ENCODE assay signal across 6 cellular contexts in genomic region chr19:52799950-52800640, GRCh38. TPM values are rescaled to one million over a fixed set of nuclear protein-coding genes. Genes with fewer than 3 reads are reported as not detected.
A peak's percentile ranks its signal among the peaks of the same experiment; 100 is the strongest.
DNase-seq lines count a peak whose midpoint lies in the region; ATAC-seq, FAIRE-seq and TF ChIP-seq lines count a peak whose summit lies in the region.
"Not testable (repeated sequence)": the region's sequence is repeated elsewhere in the genome, so short reads cannot be mapped to it uniquely, and the experiment has no call there.
"Had no signal": no experiment of that assay in that cellular context is flagged by ENCODE, and none has a peak within 500 bp of the region (broad histone marks: within the 10 kb centered on the region; RNA-seq: fewer than 3 reads in every experiment).

No MANE protein-coding gene starts in this region.

- not testable (repeated sequence) for TF ChIP-seq CTCF in PC-3 (conservative IDR thresholded peaks at IDR 0.05; ENCODE audit: low read depth, low read length); HepG2 (CRISPR knock-in tag; IDR thresholded peaks at IDR 0.05)

- BruUV-seq in PC-3 (replicated peaks; lab: Mats Ljungman, UMichigan) (TSS peak; percentile 23), HepG2 (replicated peaks; lab: Mats Ljungman, UMichigan) (TSS peak; percentile 39)

- not testable (repeated sequence) for TF ChIP-seq POLR2A in HepG2 (IDR thresholded peaks at IDR 0.05; ENCODE audit: insufficient read depth in 1 of 2, low read depth in 2 of 2, low read length in 2 of 2)

- H3K4me3 ChIP-seq in PC-3 (ENCODE audit: low read length); HepG2 (replicated peaks in 1 of 3; ENCODE audit: insufficient read depth in 1 of 3, low read depth in 2 of 3, low read length in 3 of 3): not testable (repeated sequence)
- H3K4me3 ChIP-seq in duodenal mucosa (ENCODE audit: low read depth in 1 of 2, low read length in 2 of 2) (peak overlapping the region; percentile 6 to 14), subcutaneous abdominal adipose tissue (ENCODE audit: low read depth in 1 of 5, low read length in 5 of 5) (peak overlapping the region in 4 of 5 donors; percentile 23 to 53 (median 43))

- H3K9ac ChIP-seq in PC-3 (ENCODE audit: low read length); duodenal mucosa (ENCODE audit: low read depth in 1 of 2, low read length in 2 of 2); HepG2 (ENCODE audit: insufficient read depth, low read depth, low read length); subcutaneous abdominal adipose tissue (ENCODE audit: low read length in 5 of 5): not testable (repeated sequence)

- not testable (repeated sequence) for H2AFZ ChIP-seq in PC-3 (ENCODE audit: low read length); HepG2 (ENCODE audit: low read length)

- TF ChIP-seq EP300 in HepG2 (IDR thresholded peaks at IDR 0.05; ENCODE audit: low read depth in 2 of 2, low read length in 2 of 2); HepG2 (CRISPR knock-in tag; IDR thresholded peaks at IDR 0.05; ENCODE audit: borderline replicate concordance): not testable (repeated sequence)

- not testable (repeated sequence) for H3K27me3 ChIP-seq in PC-3 (ENCODE audit: low read length); duodenal mucosa (ENCODE audit: control insufficient read depth in 1 of 2, insufficient read depth in 2 of 2, low read length in 2 of 2); HepG2 (ENCODE audit: control insufficient read depth in 1 of 2, insufficient read depth in 2 of 2, low read length in 2 of 2); subcutaneous abdominal adipose tissue (ENCODE audit: control insufficient read depth in 5 of 5, insufficient read depth in 4 of 5, low read length in 5 of 5)

- not testable (repeated sequence) for FAIRE-seq in HepG2 (lab: Jason Lieb, UNC)

- intact Hi-C loops in PC-3 (cut with micrococcal nuclease); HepG2 (cut with micrococcal nuclease; ENCODE audit: unreplicated experiment): not testable (repeated sequence)

- not testable (repeated sequence) for TF ChIP-seq RAD21 in HepG2 (CRISPR knock-in tag; IDR thresholded peaks at IDR 0.05)

- not testable (repeated sequence) for H3K4me1 ChIP-seq in PC-3 (ENCODE audit: insufficient read depth, low read length); duodenal mucosa (ENCODE audit: control insufficient read depth in 1 of 2, insufficient read depth in 2 of 2, low read length in 2 of 2); HepG2 (ENCODE audit: insufficient read depth, low read length); subcutaneous abdominal adipose tissue (ENCODE audit: control insufficient read depth in 5 of 5, insufficient read depth in 5 of 5, low read length in 5 of 5)

- ATAC-seq in PC-3, HepG2: not testable (repeated sequence)

- H3K27ac ChIP-seq in PC-3 (ENCODE audit: low read length); duodenal mucosa (ENCODE audit: low read depth, low read length); HepG2 (ENCODE audit: extremely low read length, insufficient read depth, low read length); subcutaneous abdominal adipose tissue (ENCODE audit: low read depth, low read length): not testable (repeated sequence)

- DNase-seq in Caki2 (ENCODE audit: low read depth) = peak; percentile 13
- DNase-seq in PC-3; HepG2 (ENCODE audit: low spot score): not testable (repeated sequence)

- H4K20me1 ChIP-seq in PC-3 (ENCODE audit: low read length); HepG2 (ENCODE audit: insufficient read depth, low read length): not testable (repeated sequence)

- H3K36me3 ChIP-seq in PC-3 (ENCODE audit: low read depth, low read length) (peaks cover 82% of the 10 kb centered on the region), duodenal mucosa (ENCODE audit: control insufficient read depth in 1 of 2, insufficient read depth in 2 of 2, low read length in 2 of 2) (peaks cover 28 to 55% of the 10 kb centered on the region in 2 donors), subcutaneous abdominal adipose tissue (ENCODE audit: control insufficient read depth in 5 of 5, insufficient read depth in 5 of 5, low read length in 5 of 5) (peaks cover 34 to 50% (median 45%) of the 10 kb centered on the region in 5 donors)
- not testable (repeated sequence) for H3K36me3 ChIP-seq in HepG2 (replicated peaks in 1 of 2; ENCODE audit: control insufficient read depth in 1 of 2, insufficient read depth in 2 of 2, low read length in 2 of 2)

- POLR2A ChIA-PET in PC-3 (lab: Charles Lee; ENCODE audit: unreplicated experiment); HepG2 (lab: Yijun Ruan, JAX): not testable (repeated sequence)

- H3K9me2 ChIP-seq in PC-3 (replicated peaks; ENCODE audit: low read length) = not testable (repeated sequence)

- not testable (repeated sequence) for H3K79me2 ChIP-seq in PC-3 (ENCODE audit: low read length); HepG2 (ENCODE audit: insufficient read depth, low read length)

- H3K9me3 ChIP-seq in PC-3 (ENCODE audit: low read length) (peaks cover 79% of the 10 kb centered on the region), duodenal mucosa (ENCODE audit: control insufficient read depth in 1 of 2, low read length in 2 of 2) (peaks cover 85 to 91% of the 10 kb centered on the region in 2 donors), HepG2 (ENCODE audit: low read length) (peaks cover 91% of the 10 kb centered on the region), subcutaneous abdominal adipose tissue (ENCODE audit: control insufficient read depth in 5 of 5, low read length in 5 of 5) (peaks cover 44 to 81% (median 68%) of the 10 kb centered on the region in 5 donors)

- in situ Hi-C loops in Caki2 (cut with HindIII; ENCODE audit: low pct_unique_long_range_greater_than_20kb, low sequenced_read_pairs); HepG2 (cut with HindIII; ENCODE audit: extremely low pct_ligation_motif_present, low pct_unique_long_range_greater_than_20kb): not testable (repeated sequence)

- WGBS in HepG2 (ENCODE audit: low lambda C conversion rate) = 77% methylated on average over 9 of the region's 9 CpGs

- H3F3A ChIP-seq in PC-3 (ENCODE audit: low read length, unreplicated experiment) = not testable (repeated sequence)

- CTCF ChIA-PET in PC-3 (lab: Charles Lee); HepG2 (lab: Yijun Ruan, JAX; ENCODE audit: low intra/inter-chr PET ratio, low total read pairs): not testable (repeated sequence)

- H3K4me2 ChIP-seq in PC-3 (ENCODE audit: low read length); HepG2 (ENCODE audit: low read depth, low read length): not testable (repeated sequence)

RNA-seq across cellular contexts. Expression of gene ZNF600, which starts 13.5 kb away (rescaled TPM):
- total RNA-seq in Caki2 (2014; rRNA removed; shearing (Covaris generic); ENCODE audit: low replicate concordance) = 3.3 and 4.5 TPM in 2 replicates
- 5.4 and 8.6 TPM in 2 replicates for total RNA-seq in PC-3 (2014; rRNA removed)
- total RNA-seq in HepG2 (2016; rRNA removed; fragmentation: Illumina TruSeq; extraction: Trizol) = 14.5 and 16.4 TPM in 2 replicates
- 2.6 and 3.6 TPM in 2 replicates for total RNA-seq in HepG2 (2016; cell fraction: cytosol; rRNA removed; fragmentation: Illumina TruSeq; extraction: Trizol; ENCODE audit: low read depth)
- 17.0 and 18.8 TPM in 2 replicates for total RNA-seq in HepG2 (2016; cell fraction: insoluble cytoplasmic fraction; rRNA removed; fragmentation: Illumina TruSeq; extraction: Trizol)
- 5.2 and 6.4 TPM in 2 replicates for total RNA-seq in HepG2 (2016; cell fraction: membrane; rRNA removed; fragmentation: Illumina TruSeq; extraction: Trizol)
- 22.8 and 32.1 TPM in 2 replicates for total RNA-seq in HepG2 (2016; cell fraction: nucleus; rRNA removed; fragmentation: Illumina TruSeq; extraction: Trizol)
- 15.0 and 16.7 TPM in 2 replicates for polyA plus RNA-seq in HepG2 (2011; rRNA removed)
- polyA plus RNA-seq in HepG2 (2011; cell fraction: cytosol; rRNA removed) = 6.2 and 6.7 TPM in 2 replicates
- 56.8 and 62.3 TPM in 2 replicates for polyA plus RNA-seq in HepG2 (2011; cell fraction: nucleus; rRNA removed)
- 8.8 and 8.9 TPM in 2 replicates for polyA plus RNA-seq in HepG2 (2012)
- 1.7 and 2.6 TPM in 2 replicates for polyA plus RNA-seq in HepG2 (2016; cell fraction: cytosol; fragmentation: Illumina TruSeq; extraction: Trizol; ENCODE audit: low read depth)
- polyA plus RNA-seq in HepG2 (2016; cell fraction: insoluble cytoplasmic fraction; fragmentation: Illumina TruSeq; extraction: Trizol; ENCODE audit: low read depth) = 11.3 and 12.7 TPM in 2 replicates
- polyA plus RNA-seq in HepG2 (2016; cell fraction: membrane; fragmentation: Illumina TruSeq; extraction: Trizol; ENCODE audit: low read depth) = 3.1 and 4.1 TPM in 2 replicates
- polyA plus RNA-seq in HepG2 (2016; cell fraction: nucleus; fragmentation: Illumina TruSeq; extraction: Trizol; ENCODE audit: insufficient read depth, low read depth) = 49.1 and 51.2 TPM in 2 replicates
- 9.3 and 12.8 TPM in 2 replicates for polyA minus RNA-seq in HepG2 (2011; rRNA and poly(A)+ RNA removed; ENCODE audit: low replicate concordance)
- polyA minus RNA-seq in HepG2 (2011; cell fraction: cytosol; rRNA and poly(A)+ RNA removed) = 5.8 and 6.9 TPM in 2 replicates
- polyA minus RNA-seq in HepG2 (2011; cell fraction: nucleus; rRNA and poly(A)+ RNA removed) = 29.9 and 56.4 TPM in 2 replicates
- total RNA-seq: A172 had no signal

RNA-seq across cellular contexts. Expression of gene ZNF28, which starts 21.3 kb away (rescaled TPM):
- total RNA-seq in Caki2 (2014; rRNA removed; shearing (Covaris generic); ENCODE audit: low replicate concordance) = 15.8 and 20.7 TPM in 2 replicates
- total RNA-seq in PC-3 (2014; rRNA removed) (12.7 and 29.7 TPM in 2 replicates), HepG2 (2016; rRNA removed; fragmentation: Illumina TruSeq; extraction: Trizol) (16.0 and 20.0 TPM in 2 replicates)
- 2.8 and 6.6 TPM in 2 replicates for total RNA-seq in HepG2 (2016; cell fraction: cytosol; rRNA removed; fragmentation: Illumina TruSeq; extraction: Trizol; ENCODE audit: low read depth)
- 14.5 and 21.3 TPM in 2 replicates for total RNA-seq in HepG2 (2016; cell fraction: insoluble cytoplasmic fraction; rRNA removed; fragmentation: Illumina TruSeq; extraction: Trizol)
- 4.3 and 6.9 TPM in 2 replicates for total RNA-seq in HepG2 (2016; cell fraction: membrane; rRNA removed; fragmentation: Illumina TruSeq; extraction: Trizol)
- total RNA-seq in HepG2 (2016; cell fraction: nucleus; rRNA removed; fragmentation: Illumina TruSeq; extraction: Trizol) = 5.6 and 7.5 TPM in 2 replicates
- polyA plus RNA-seq in HepG2 (2011; rRNA removed) = 5.0 and 5.9 TPM in 2 replicates
- 2.6 and 4.9 TPM in 2 replicates for polyA plus RNA-seq in HepG2 (2011; cell fraction: cytosol; rRNA removed)
- 1.5 and 2.5 TPM in 2 replicates for polyA plus RNA-seq in HepG2 (2011; cell fraction: nucleus; rRNA removed)
- 4.0 and 5.4 TPM in 2 replicates for polyA plus RNA-seq in HepG2 (2012)
- polyA plus RNA-seq in HepG2 (2016; cell fraction: cytosol; fragmentation: Illumina TruSeq; extraction: Trizol; ENCODE audit: low read depth) = 6.4 and 6.5 TPM in 2 replicates
- polyA plus RNA-seq in HepG2 (2016; cell fraction: insoluble cytoplasmic fraction; fragmentation: Illumina TruSeq; extraction: Trizol; ENCODE audit: low read depth) = 9.5 and 12.4 TPM in 2 replicates
- polyA plus RNA-seq in HepG2 (2016; cell fraction: membrane; fragmentation: Illumina TruSeq; extraction: Trizol; ENCODE audit: low read depth) = 2.9 and 4.3 TPM in 2 replicates
- 4.1 and 6.4 TPM in 2 replicates for polyA plus RNA-seq in HepG2 (2016; cell fraction: nucleus; fragmentation: Illumina TruSeq; extraction: Trizol; ENCODE audit: insufficient read depth, low read depth)
- 3.9 and 9.0 TPM in 2 replicates for polyA minus RNA-seq in HepG2 (2011; rRNA and poly(A)+ RNA removed; ENCODE audit: low replicate concordance)
- 7.0 and 9.2 TPM in 2 replicates for polyA minus RNA-seq in HepG2 (2011; cell fraction: cytosol; rRNA and poly(A)+ RNA removed)
- 3.7 and 9.4 TPM in 2 replicates for polyA minus RNA-seq in HepG2 (2011; cell fraction: nucleus; rRNA and poly(A)+ RNA removed)

RNA-seq across cellular contexts. Expression of gene ZNF468, which starts 57.3 kb away (rescaled TPM):
- total RNA-seq in Caki2 (2014; rRNA removed; shearing (Covaris generic); ENCODE audit: low replicate concordance) = 30.9 and 36.6 TPM in 2 replicates
- 18.7 and 21.5 TPM in 2 replicates for total RNA-seq in PC-3 (2014; rRNA removed)
- 19.7 and 31.0 TPM in 2 replicates for total RNA-seq in HepG2 (2016; rRNA removed; fragmentation: Illumina TruSeq; extraction: Trizol)
- 1.5 and 2.6 TPM in 2 replicates for total RNA-seq in HepG2 (2016; cell fraction: cytosol; rRNA removed; fragmentation: Illumina TruSeq; extraction: Trizol; ENCODE audit: low read depth)
- 20.6 and 28.1 TPM in 2 replicates for total RNA-seq in HepG2 (2016; cell fraction: insoluble cytoplasmic fraction; rRNA removed; fragmentation: Illumina TruSeq; extraction: Trizol)
- 6.6 and 8.6 TPM in 2 replicates for total RNA-seq in HepG2 (2016; cell fraction: membrane; rRNA removed; fragmentation: Illumina TruSeq; extraction: Trizol)
- total RNA-seq in HepG2 (2016; cell fraction: nucleus; rRNA removed; fragmentation: Illumina TruSeq; extraction: Trizol) = 11.5 and 12.6 TPM in 2 replicates
- 8.0 and 9.4 TPM in 2 replicates for polyA plus RNA-seq in HepG2 (2011; rRNA removed)
- 5.2 and 9.3 TPM in 2 replicates for polyA plus RNA-seq in HepG2 (2011; cell fraction: cytosol; rRNA removed)
- 3.8 and 5.4 TPM in 2 replicates for polyA plus RNA-seq in HepG2 (2011; cell fraction: nucleus; rRNA removed)
- polyA plus RNA-seq in HepG2 (2012) = 5.8 and 7.4 TPM in 2 replicates
- 0.75 and 0.91 TPM in 2 replicates for polyA plus RNA-seq in HepG2 (2016; cell fraction: cytosol; fragmentation: Illumina TruSeq; extraction: Trizol; ENCODE audit: low read depth)
- 16.4 and 17.4 TPM in 2 replicates for polyA plus RNA-seq in HepG2 (2016; cell fraction: insoluble cytoplasmic fraction; fragmentation: Illumina TruSeq; extraction: Trizol; ENCODE audit: low read depth)
- polyA plus RNA-seq in HepG2 (2016; cell fraction: membrane; fragmentation: Illumina TruSeq; extraction: Trizol; ENCODE audit: low read depth) = 2.8 and 2.9 TPM in 2 replicates
- polyA plus RNA-seq in HepG2 (2016; cell fraction: nucleus; fragmentation: Illumina TruSeq; extraction: Trizol; ENCODE audit: insufficient read depth, low read depth) = 9.8 and 10.1 TPM in 2 replicates
- 22.2 and 24.2 TPM in 2 replicates for polyA minus RNA-seq in HepG2 (2011; rRNA and poly(A)+ RNA removed; ENCODE audit: low replicate concordance)
- 8.2 and 9.0 TPM in 2 replicates for polyA minus RNA-seq in HepG2 (2011; cell fraction: cytosol; rRNA and poly(A)+ RNA removed)
- 14.0 and 19.3 TPM in 2 replicates for polyA minus RNA-seq in HepG2 (2011; cell fraction: nucleus; rRNA and poly(A)+ RNA removed)
